Comparison of ENCODE assay signal across 8 cellular contexts in the genomic region with DNA sequence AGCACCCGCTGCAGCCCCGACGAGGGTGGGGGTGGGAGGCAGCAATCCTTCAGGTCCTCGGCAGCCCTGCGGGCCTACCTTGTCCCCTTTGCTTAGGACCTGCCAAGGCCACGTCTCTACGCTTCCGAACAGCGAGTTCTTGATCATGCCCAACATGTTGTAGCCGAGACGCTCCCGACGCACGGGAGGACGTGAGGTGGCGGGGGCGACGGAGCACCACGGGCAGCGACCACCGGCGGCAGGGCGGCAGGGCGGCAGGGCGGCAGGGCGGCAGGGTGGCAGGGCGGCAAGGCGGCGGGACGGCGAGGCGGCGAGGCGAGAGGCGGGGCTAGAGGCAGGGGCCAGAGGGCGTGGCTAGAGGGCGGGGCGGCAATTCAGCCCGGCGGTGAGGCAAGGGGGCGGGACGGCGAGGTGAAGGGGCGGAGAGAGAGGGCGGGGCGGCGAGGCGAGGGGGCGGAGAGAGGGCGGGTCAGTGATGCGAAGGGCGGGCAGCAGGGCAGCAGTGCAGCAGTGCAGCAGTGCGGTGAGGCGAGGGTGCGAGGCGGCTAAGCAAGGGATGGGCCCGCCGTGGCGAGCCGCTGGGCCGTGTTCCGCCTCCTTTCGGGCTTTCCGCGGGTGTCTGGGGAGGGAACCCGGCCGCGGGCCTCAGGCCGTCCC. TPM values are rescaled to one million over a fixed set of nuclear protein-coding genes. Genes with fewer than 3 reads are reported as not detected.
DNase-seq lines count a peak whose midpoint lies in the region; ATAC-seq and TF ChIP-seq lines count a peak whose summit lies in the region.

A gene with protein sequence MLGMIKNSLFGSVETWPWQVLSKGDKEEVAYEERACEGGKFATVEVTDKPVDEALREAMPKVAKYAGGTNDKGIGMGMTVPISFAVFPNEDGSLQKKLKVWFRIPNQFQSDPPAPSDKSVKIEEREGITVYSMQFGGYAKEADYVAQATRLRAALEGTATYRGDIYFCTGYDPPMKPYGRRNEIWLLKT (minus strand): TSS at position 307 of the 657 bp plus-strand sequence. CDS start 151 bp downstream, at position 156.

- peaks cover 5 to 64% (median 43%) of the 10 kb centered on the region in 9 donors for H3K4me1 ChIP-seq in heart right ventricle

- H3K9me3 Mint-ChIP-seq in type B pancreatic cell = no peaks in the 10 kb centered on the region

- H3K36me3 Mint-ChIP-seq in type B pancreatic cell = peaks cover 34% of the 10 kb centered on the region

- peak; percentile 89 for DNase-seq in GM12865 (ENCODE audit: low read depth)
- DNase-seq in NCI-H1436 treated with DMSO at 0.1 percent for 48 hours (lab: John Stamatoyannopoulos, UW) = peak; percentile 23
- peak; percentile 88 to 98 (median 93) for DNase-seq in T-helper 2 cell
- DNase-seq in amniotic stem cell (lab: John Stamatoyannopoulos, UW) = peak; percentile 92
- peak; percentile 96 to 98 for DNase-seq in heart right ventricle
- peak; percentile 99 for DNase-seq in posterior vena cava (ENCODE audit: low spot score)
- DNase-seq in type B pancreatic cell (ENCODE audit: extremely low spot score, unreplicated experiment) = peak; percentile 98

- H3K9me3 ChIP-seq in heart right ventricle = no peaks in the 10 kb centered on the region

- TF ChIP-seq CTCF in GM12865 (IDR thresholded peaks at IDR 0.05; ENCODE audit: insufficient read depth, low read depth, low read length, missing control alignments) = no peak
- TF ChIP-seq CTCF in heart right ventricle (IDR thresholded peaks at IDR 0.05) = no peak
- no peak for TF ChIP-seq CTCF in type B pancreatic cell (conservative IDR thresholded peaks at IDR 0.05)

- H3K4me3 ChIP-seq in GM12865 (ENCODE audit: low read depth, low read length) (peak within 1 kb of the TSS; percentile 40), heart right ventricle (peak within 1 kb of the TSS; percentile 58 to 98 (median 86))

- peaks cover 7% of the 10 kb centered on the region for H3K27me3 Mint-ChIP-seq in type B pancreatic cell

- no peaks in the 10 kb centered on the region for H3K27me3 ChIP-seq in heart right ventricle

- peak within 1 kb of the TSS; percentile 96 for H3K4me3 Mint-ChIP-seq in type B pancreatic cell

- peak within 1 kb of the TSS; percentile 92 for H3K27ac Mint-ChIP-seq in type B pancreatic cell

- peak within 1 kb of the TSS; percentile 78 to 99 (median 92) for H3K27ac ChIP-seq in heart right ventricle

- H3K4me1 Mint-ChIP-seq in type B pancreatic cell (ENCODE audit: unreplicated experiment) = peaks cover 17% of the 10 kb centered on the region

- intact Hi-C loops in heart right ventricle (cut with DNase I) (loop anchor here in 6 of 10 donors (5.0 to 10.0 kb wide), 6 partner anchors 42 to 215 kb away; partner anchors contain the start of genes GSG1 (in 2 of the 6) and FAM234B (in 1 of the 6)), posterior vena cava (cut with DNase I) (loop anchor here in 1 of 2 donors (5.0 to 10.0 kb wide), 2 partner anchors 185 to 202 kb away; partner anchors contain the start of gene DDX47)

- WGBS in heart right ventricle, 2 donors = 0% methylated on average over 55 to 69 of the region's 69 CpGs

- H3K36me3 ChIP-seq in heart right ventricle = no peaks in the 10 kb centered on the region

- ATAC-seq in HG02870 (IDR thresholded peaks at IDR 0.05; ENCODE audit: unreplicated experiment) = peak; percentile 87
- ATAC-seq in heart right ventricle = peak; percentile 96 to 99 (median 98)

RNA-seq across cellular contexts. Expression of the gene that starts here (rescaled TPM):
- total RNA-seq in heart right ventricle (10 to 100 TPM; 45.2 to 71.4 (median 51.4) TPM), posterior vena cava (10 to 100 TPM; 56.4 to 63.2 TPM), type B pancreatic cell (ENCODE audit: low replicate concordance) (66.4 and 146 TPM in 2 replicates)
- polyA plus RNA-seq in heart right ventricle = 10 to 100 TPM; 23.7 to 72.0 TPM

Comparison
In these comparisons a context has a peak if more than half of its experiments do, and no peak if none do; other contexts are left out.
1. Peak in every context shown above with its lines: DNase-seq, ATAC-seq, H3K4me3 ChIP-seq and H3K27ac ChIP-seq.
2. DNase-seq: peak in every context shown above with its lines; median percentile 99 in posterior vena cava; 98 in type B pancreatic cell; 97 in heart right ventricle; 93 in T-helper 2 cell; 92 in amniotic stem cell; 89 in GM12865; 23 in NCI-H1436 treated with DMSO at 0.1 percent for 48 hours.